ENCODE assay signal across 9 cellular contexts in genomic region chr9:19232117-19232829, GRCh38. TPM values are rescaled to one million over a fixed set of nuclear protein-coding genes. Genes with fewer than 3 reads are reported as not detected.
DNase-seq lines count a peak whose midpoint lies in the region; ATAC-seq and TF ChIP-seq lines count a peak whose summit lies in the region.
"Had no signal": no experiment of that assay in that cellular context is flagged by ENCODE, and none has a peak within 500 bp of the region (broad histone marks: within the 10 kb centered on the region; RNA-seq: fewer than 3 reads in every experiment).

No MANE protein-coding gene starts in this region.

- intact Hi-C loops in head of caudate nucleus (cut with DNase I): no loop called here

- H3K4me3 ChIP-seq in OCI-LY3 (ENCODE audit: low read length) (peak overlapping the region; percentile 78), fibroblast of lung (replicated peaks in 1 of 4; ENCODE audit: control extremely low read depth in 1 of 4, insufficient read depth in 1 of 4, low read depth in 3 of 4, low read length in 4 of 4) (peak overlapping the region; percentile 82 to 97 (median 96))

- no peak overlapping the region for H2AFZ ChIP-seq in OCI-LY3 (ENCODE audit: low read depth, low read length)
- H2AFZ ChIP-seq in fibroblast of lung (ENCODE audit: low read length): no peak overlapping the region

- H3K9me3 ChIP-seq in OCI-LY3 (ENCODE audit: insufficient read depth, low read length) (no peaks in the 10 kb centered on the region), fibroblast of lung (ENCODE audit: control insufficient read depth, insufficient read depth, low read depth, low read length) (no peaks in the 10 kb centered on the region)

- H3K4me2 ChIP-seq in OCI-LY3 (ENCODE audit: low read length): peak overlapping the region; percentile 74
- H3K4me2 ChIP-seq in fibroblast of lung (ENCODE audit: extremely low read depth, insufficient read depth, low read length): peak overlapping the region; percentile 95

- in situ Hi-C loops in G401 (cut with HindIII; ENCODE audit: low sequenced_read_pairs): no loop called here

- TF ChIP-seq CTCF in OCI-LY3 (IDR thresholded peaks at IDR 0.05; ENCODE audit: low read depth, low read length) (no peak), fibroblast of lung (conservative IDR thresholded peaks at IDR 0.05 in 1 of 2, IDR thresholded peaks at IDR 0.05 in 1 of 2; ENCODE audit: low read depth in 1 of 2, low read length in 2 of 2) (no peak), osteocyte (IDR thresholded peaks at IDR 0.05) (no peak), glutamatergic neuron (IDR thresholded peaks at IDR 0.05; ENCODE audit: partially characterized antibody, unreplicated experiment) (no peak)

- DNase-seq in G401 (ENCODE audit: low spot score) (peak; percentile 39), fibroblast of lung (ENCODE audit: low read depth in 2 of 2) (peak in 1 of 2 donors; percentile 15), retina (peak; percentile 17), osteocyte (ENCODE audit: extremely low spot score, unreplicated experiment) (no peak), head of caudate nucleus (no peak), glutamatergic neuron (no peak)

- H3K9me3 Mint-ChIP-seq in osteocyte (ENCODE audit: unreplicated experiment): no peaks in the 10 kb centered on the region
- H3K9me3 Mint-ChIP-seq in glutamatergic neuron (ENCODE audit: unreplicated experiment): peaks cover 6% of the 10 kb centered on the region
- H3K9me3 Mint-ChIP-seq: neural crest cell had no signal

- H3K27me3 ChIP-seq in OCI-LY3 (ENCODE audit: low read depth, low read length) (no peaks in the 10 kb centered on the region), fibroblast of lung (ENCODE audit: control insufficient read depth, insufficient read depth, low read length) (no peaks in the 10 kb centered on the region)

- peaks cover 19% of the 10 kb centered on the region for H3K36me3 ChIP-seq in OCI-LY3 (replicated peaks; ENCODE audit: low read depth, low read length)
- no peaks in the 10 kb centered on the region for H3K36me3 ChIP-seq in fibroblast of lung (ENCODE audit: control insufficient read depth, insufficient read depth, low read length)

- ATAC-seq in GM21737 (IDR thresholded peaks at IDR 0.05; ENCODE audit: unreplicated experiment): no peak

- peaks cover 30% of the 10 kb centered on the region for H4K20me1 ChIP-seq in OCI-LY3 (ENCODE audit: insufficient read depth, low read length)
- H4K20me1 ChIP-seq in fibroblast of lung (ENCODE audit: control insufficient read depth, extremely low read depth, insufficient read depth, low read length): no peaks in the 10 kb centered on the region

- peaks cover 29% of the 10 kb centered on the region for H3K4me1 ChIP-seq in OCI-LY3 (ENCODE audit: low read length)
- peaks cover 3% of the 10 kb centered on the region for H3K4me1 ChIP-seq in fibroblast of lung (ENCODE audit: control insufficient read depth, extremely low read depth, insufficient read depth, low read length)

- H3K27ac Mint-ChIP-seq in osteocyte (ENCODE audit: unreplicated experiment) (no peak overlapping the region), glutamatergic neuron (ENCODE audit: unreplicated experiment) (no peak overlapping the region)

- H3K27me3 Mint-ChIP-seq in osteocyte (ENCODE audit: unreplicated experiment): no peaks in the 10 kb centered on the region
- H3K27me3 Mint-ChIP-seq in glutamatergic neuron (ENCODE audit: unreplicated experiment): peaks cover 2% of the 10 kb centered on the region

- H3K36me3 Mint-ChIP-seq in osteocyte (ENCODE audit: unreplicated experiment) (no peaks in the 10 kb centered on the region), glutamatergic neuron (ENCODE audit: unreplicated experiment) (no peaks in the 10 kb centered on the region)

- peaks cover 15% of the 10 kb centered on the region for H3K4me1 Mint-ChIP-seq in osteocyte (ENCODE audit: unreplicated experiment)
- peaks cover 6% of the 10 kb centered on the region for H3K4me1 Mint-ChIP-seq in glutamatergic neuron (ENCODE audit: low read depth, unreplicated experiment)

- H3K79me2 ChIP-seq in OCI-LY3 (ENCODE audit: low read length) (peaks cover 68% of the 10 kb centered on the region), fibroblast of lung (ENCODE audit: control insufficient read depth, insufficient read depth, low read length) (peaks cover 56% of the 10 kb centered on the region)

- peak overlapping the region; percentile 99 for H3K9ac ChIP-seq in OCI-LY3 (ENCODE audit: low read length)
- H3K9ac ChIP-seq in fibroblast of lung (ENCODE audit: insufficient read depth, low read length): no peak overlapping the region

- H3K4me3 Mint-ChIP-seq in osteocyte (ENCODE audit: unreplicated experiment) (no peak overlapping the region), glutamatergic neuron (ENCODE audit: unreplicated experiment) (no peak overlapping the region)
- H3K4me3 Mint-ChIP-seq: neural crest cell had no signal

- peak overlapping the region; percentile 88 for H3K27ac ChIP-seq in OCI-LY3 (ENCODE audit: low read length)
- H3K27ac ChIP-seq in fibroblast of lung (ENCODE audit: insufficient read depth, low read length): peak overlapping the region; percentile 86

RNA-seq across cellular contexts. Expression of gene DENND4C, which starts 1.8 kb away (rescaled TPM):
- total RNA-seq in G401 (2014; rRNA removed; shearing (Covaris generic)): 30.0 and 31.5 TPM in 2 replicates
- total RNA-seq in fibroblast of lung: 74.2 and 87.0 TPM in 2 replicates
- 25.5 and 27.4 TPM in 2 replicates for polyA plus RNA-seq in fibroblast of lung
- polyA plus RNA-seq in fibroblast of lung (2012): 12.4 and 12.9 TPM in 2 replicates
- 3.4 and 7.1 TPM in 2 replicates for polyA minus RNA-seq in fibroblast of lung (ENCODE audit: low replicate concordance)
- 41.3 and 45.9 TPM in 2 replicates for total RNA-seq in osteocyte
- total RNA-seq in glutamatergic neuron (ENCODE audit: unreplicated experiment): 34.5 TPM

Comparison
In these comparisons a context has a peak if more than half of its experiments do, and no peak if none do; other contexts are left out.
1. DNase-seq: peak in G401 (single experiment) and retina (single experiment); none in osteocyte (single experiment), head of caudate nucleus (0 of 42) and glutamatergic neuron (single experiment).